Comparison of ENCODE assay signal across 9 cellular contexts in the genomic region with DNA sequence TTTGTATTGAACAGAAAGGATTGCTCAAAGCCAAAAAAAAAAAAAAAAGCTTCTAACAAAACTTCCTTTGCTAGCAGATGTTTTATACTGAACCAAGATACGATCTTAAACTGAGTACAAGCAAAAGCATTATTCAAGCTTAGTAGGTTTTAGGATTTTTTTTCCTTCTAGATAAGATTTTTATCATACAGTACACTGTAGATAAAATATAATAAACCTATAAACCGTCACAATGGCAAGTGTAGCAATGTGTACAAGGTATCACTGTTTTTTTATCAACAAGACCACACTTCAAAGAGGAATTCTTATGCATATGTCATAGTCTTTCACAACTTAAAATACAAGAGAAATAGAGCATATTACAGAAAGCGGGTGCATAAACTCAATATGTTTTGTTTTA. TPM values are rescaled to one million over a fixed set of nuclear protein-coding genes. Genes with fewer than 3 reads are reported as not detected.
"Had no signal": no experiment of that assay in that cellular context is flagged by ENCODE, and none has a peak within 500 bp of the region (broad histone marks: within the 10 kb centered on the region; RNA-seq: fewer than 3 reads in every experiment).

No MANE protein-coding gene starts in this region.

- ATAC-seq: HepG2, K562 had no signal

- DNase-seq: IMR-90, KBM-7, KG1 had no signal

- H3K27ac ChIP-seq: HL-60 had no signal

- H3K4me3 ChIP-seq: K562 had no signal

RNA-seq across cellular contexts. Expression of a gene that starts 56.5 kb away (rescaled TPM):
- total RNA-seq: HepG2, HT-29, HT1080, IMR-90 had no signal
- polyA plus RNA-seq: HepG2, IgD-negative memory B cell, IMR-90, K562 had no signal
